ENCODE assay signal across 24 cellular contexts in genomic region chrX:100072286-100072685, GRCh38.
"Had no signal": no experiment of that assay in that cellular context is flagged by ENCODE, and none has a peak within 500 bp of the region (broad histone marks: within the 10 kb centered on the region; RNA-seq: fewer than 3 reads in every experiment).

No MANE protein-coding gene starts in this region.

- H3K4me3 Mint-ChIP-seq: activated B cell treated with CpG ODN at 0.5 μM for 24 hours; activated CD4-positive, alpha-beta memory T cell treated with anti-CD3 and anti-CD28 coated beads for 36 hours; activated CD8-positive, alpha-beta memory T cell treated with anti-CD3 and anti-CD28 coated beads, Interleukin-2, amount 10 ng/mL, durations not matched to agents 7 days and 5 days; activated naive CD4-positive, alpha-beta T cell treated with anti-CD3 and anti-CD28 coated beads for 36 hours; activated T-helper 17 cell treated with anti-CD3 and anti-CD28 coated beads, Interleukin-2, amount 50 U/mL, for 72 hours; immature natural killer cell; naive B cell; neural progenitor cell; T-cell had no signal

- H3K9me3 ChIP-seq: body of pancreas, colonic mucosa, mucosa of descending colon, sigmoid colon, tibial nerve, uterus had no signal

- H3K36me3 ChIP-seq: colonic mucosa, neural progenitor cell, sigmoid colon, tibial nerve, uterus had no signal

- H3K27me3 ChIP-seq: body of pancreas, colonic mucosa, neural progenitor cell, sigmoid colon, tibial nerve had no signal

- H3K4me2 ChIP-seq: neural progenitor cell had no signal

- H3K36me3 Mint-ChIP-seq: activated CD4-positive, alpha-beta memory T cell treated with anti-CD3 and anti-CD28 coated beads for 36 hours; activated CD8-positive, alpha-beta memory T cell treated with anti-CD3 and anti-CD28 coated beads, Interleukin-2, amount 10 ng/mL, durations not matched to agents 7 days and 5 days; immature natural killer cell; naive B cell; neural progenitor cell; T-cell had no signal

- H2AFZ ChIP-seq: neural progenitor cell had no signal

- H3K4me1 Mint-ChIP-seq: activated B cell treated with CpG ODN at 0.5 μM for 24 hours; activated CD8-positive, alpha-beta memory T cell treated with anti-CD3 and anti-CD28 coated beads, Interleukin-2, amount 10 ng/mL, durations not matched to agents 7 days and 5 days; activated T-helper 17 cell treated with anti-CD3 and anti-CD28 coated beads, Interleukin-2, amount 50 U/mL, for 72 hours; immature natural killer cell; naive B cell; neural progenitor cell; T-cell had no signal

- H3K4me1 ChIP-seq: body of pancreas, colonic mucosa, neural progenitor cell, sigmoid colon, tibial nerve, uterus had no signal

- H3K27ac Mint-ChIP-seq: activated B cell treated with CpG ODN at 0.5 μM for 24 hours; activated CD4-positive, alpha-beta memory T cell treated with anti-CD3 and anti-CD28 coated beads for 36 hours; activated CD8-positive, alpha-beta memory T cell treated with anti-CD3 and anti-CD28 coated beads, Interleukin-2, amount 10 ng/mL, durations not matched to agents 7 days and 5 days; activated naive CD4-positive, alpha-beta T cell treated with anti-CD3 and anti-CD28 coated beads for 36 hours; activated T-helper 17 cell treated with anti-CD3 and anti-CD28 coated beads, Interleukin-2, amount 50 U/mL, for 72 hours; immature natural killer cell; naive B cell; neural progenitor cell; T-cell had no signal

- ATAC-seq: activated CD8-positive, alpha-beta memory T cell treated with anti-CD3 and anti-CD28 coated beads, Interleukin-2, amount 10 ng/mL, durations not matched to agents 7 days and 5 days; activated T-helper 17 cell treated with anti-CD3 and anti-CD28 coated beads, Interleukin-2, amount 50 U/mL, for 72 hours; body of pancreas; mucosa of descending colon; T-cell had no signal

- DNase-seq: activated B cell treated with CpG ODN at 0.5 μM for 24 hours; activated CD4-positive, alpha-beta memory T cell treated with anti-CD3 and anti-CD28 coated beads for 36 hours; activated CD4-positive, alpha-beta T cell treated with anti-CD3 and anti-CD28 coated beads for 4 hours; activated CD8-positive, alpha-beta memory T cell treated with anti-CD3 and anti-CD28 coated beads, Interleukin-2, amount 10 ng/mL, durations not matched to agents 7 days and 5 days; activated naive CD4-positive, alpha-beta T cell treated with anti-CD3 and anti-CD28 coated beads for 36 hours; activated T-cell treated with anti-CD3 and anti-CD28 coated beads, Interleukin-2, amount 50 U/mL, for 1 hour; body of pancreas; central memory CD4-positive, alpha-beta T cell; colonic mucosa; erythroblast; immature natural killer cell; kidney glomerular epithelial cell; mesenchymal stem cell; mucosa of descending colon; naive B cell; sigmoid colon; stimulated activated CD8-positive, alpha-beta memory T cell treated with anti-CD3 and anti-CD28 coated beads, Interleukin-4, amount 100 ng/mL, for 48 hours; stimulated activated naive CD4-positive, alpha-beta T cell treated with Interleukin-2 at 50 U/mL for 16 hours; substantia nigra; T-cell; uterus had no signal

- H3K9me3 Mint-ChIP-seq: activated B cell treated with CpG ODN at 0.5 μM for 24 hours; activated CD4-positive, alpha-beta memory T cell treated with anti-CD3 and anti-CD28 coated beads for 36 hours; activated naive CD4-positive, alpha-beta T cell treated with anti-CD3 and anti-CD28 coated beads for 36 hours; activated T-helper 17 cell treated with anti-CD3 and anti-CD28 coated beads, Interleukin-2, amount 50 U/mL, for 72 hours; neural progenitor cell; T-cell had no signal

- H3K4me3 ChIP-seq: body of pancreas, colonic mucosa, mucosa of descending colon, neural progenitor cell, sigmoid colon, tibial nerve, uterus had no signal

- H3K9ac ChIP-seq: neural progenitor cell had no signal

- H3K27me3 Mint-ChIP-seq: activated B cell treated with CpG ODN at 0.5 μM for 24 hours; activated CD4-positive, alpha-beta memory T cell treated with anti-CD3 and anti-CD28 coated beads for 36 hours; activated CD8-positive, alpha-beta memory T cell treated with anti-CD3 and anti-CD28 coated beads, Interleukin-2, amount 10 ng/mL, durations not matched to agents 7 days and 5 days; activated T-helper 17 cell treated with anti-CD3 and anti-CD28 coated beads, Interleukin-2, amount 50 U/mL, for 72 hours; naive B cell; T-cell had no signal

- H3K27ac ChIP-seq: body of pancreas, colonic mucosa, neural progenitor cell, sigmoid colon, tibial nerve, uterus had no signal
